In genomic region chr22:19576460-19577421, GRCh38 we compare ENCODE assay signal across 9 cellular contexts. TPM values are rescaled to one million over a fixed set of nuclear protein-coding genes. Genes with fewer than 3 reads are reported as not detected.
DNase-seq lines count a peak whose midpoint lies in the region; ATAC-seq and TF ChIP-seq lines count a peak whose summit lies in the region.
"Had no signal": no experiment of that assay in that cellular context is flagged by ENCODE, and none has a peak within 500 bp of the region (broad histone marks: within the 10 kb centered on the region; RNA-seq: fewer than 3 reads in every experiment).

No MANE protein-coding gene starts in this region.

- H3K9ac ChIP-seq in parathyroid adenoma, result no peak overlapping the region

- H3K36me3 Mint-ChIP-seq in WTC11, result no peaks in the 10 kb centered on the region

- no peaks in the 10 kb centered on the region for H3K9me3 Mint-ChIP-seq in WTC11

- H3K27me3 ChIP-seq in parathyroid adenoma (ENCODE audit: control insufficient read depth, insufficient read depth, low read length) (no peaks in the 10 kb centered on the region), body of pancreas (no peaks in the 10 kb centered on the region)
- H3K27me3 ChIP-seq: adrenal gland had no signal

- POLR2A ChIA-PET in WTC11 (lab: Charles Lee), result interaction anchor here (0.7 kb wide), 1 partner anchor 629 kb away, joined by 4 read pairs; no protein-coding TSS in a partner anchor

- no peak for TF ChIP-seq CTCF in WTC11 (IDR thresholded peaks at IDR 0.05)
- no peak for TF ChIP-seq CTCF in parathyroid adenoma (IDR thresholded peaks at IDR 0.05)
- TF ChIP-seq CTCF in body of pancreas (IDR thresholded peaks at IDR 0.05), result no peak

- H3K27ac ChIP-seq in parathyroid adenoma, result no peak overlapping the region
- no peak overlapping the region for H3K27ac ChIP-seq in substantia nigra (ENCODE audit: low read depth, low read length, poor library complexity, severe bottlenecking)
- H3K27ac ChIP-seq in body of pancreas, result no peak overlapping the region
- H3K27ac ChIP-seq: adrenal gland had no signal

- H3K4me1 ChIP-seq in parathyroid adenoma (no peaks in the 10 kb centered on the region), body of pancreas (no peaks in the 10 kb centered on the region)
- H3K4me1 ChIP-seq: adrenal gland had no signal

- intact Hi-C loops in body of pancreas (cut with DNase I), result no loop called here

- H3K4me3 ChIP-seq in parathyroid adenoma (ENCODE audit: low read depth, low read length), result no peak overlapping the region
- no peak overlapping the region for H3K4me3 ChIP-seq in body of pancreas
- H3K4me3 ChIP-seq: adrenal gland had no signal

- CTCF ChIA-PET in WTC11 (lab: Charles Lee), result interaction anchor here (0.6 to 2.9 kb wide), 13 partner anchors 11 to 147 kb away, joined by 3 to 40 read pairs (median 4); partner anchors contain the start of gene CLDN5

- H3K27me3 Mint-ChIP-seq in WTC11 (ENCODE audit: low read depth), result no peaks in the 10 kb centered on the region; the same call in 1 of the 2 replicates

- H3K4me1 Mint-ChIP-seq in WTC11, result peaks cover 10% of the 10 kb centered on the region

- no peak overlapping the region for H3K4me3 Mint-ChIP-seq in WTC11

- H3K79me2 ChIP-seq in parathyroid adenoma, result no peaks in the 10 kb centered on the region

- WGBS in body of pancreas, 2 donors, result 39 to 42% methylated on average over 14 to 16 of the region's 16 CpGs

- H2AFZ ChIP-seq in parathyroid adenoma, result peak overlapping the region; percentile 33

- DNase-seq in AG08395 (ENCODE audit: low spot score) (peak; percentile 61), WTC11 (ENCODE audit: low spot score) (no peak), dermis microvascular lymphatic vessel endothelial cell (ENCODE audit: low read depth in 2 of 2) (peak; percentile 71 to 92), substantia nigra (lab: John Stamatoyannopoulos, UW) (no peak), body of pancreas (no peak)

- H3K27ac Mint-ChIP-seq in WTC11, result no peak overlapping the region

- TF ChIP-seq POLR2A in body of pancreas (IDR thresholded peaks at IDR 0.05), result no peak

- no peak overlapping the region for H3K4me2 ChIP-seq in parathyroid adenoma (ENCODE audit: low read length)

- ATAC-seq in HG03095 (IDR thresholded peaks at IDR 0.05; ENCODE audit: unreplicated experiment), result peak; percentile 68
- peak; percentile 82 for ATAC-seq in WTC11
- ATAC-seq in GM21367 (IDR thresholded peaks at IDR 0.05; ENCODE audit: unreplicated experiment), result no peak
- ATAC-seq in body of pancreas, result no peak

- H3K36me3 ChIP-seq in parathyroid adenoma (ENCODE audit: control insufficient read depth, insufficient read depth, low read length), result no peaks in the 10 kb centered on the region
- no peaks in the 10 kb centered on the region for H3K36me3 ChIP-seq in body of pancreas (replicated peaks in 1 of 2; ENCODE audit: insufficient read depth in 1 of 2, low read depth in 2 of 2)
- H3K36me3 ChIP-seq: adrenal gland had no signal

- no peaks in the 10 kb centered on the region for H3K9me3 ChIP-seq in parathyroid adenoma (ENCODE audit: control insufficient read depth, low read length)
- H3K9me3 ChIP-seq in body of pancreas, result no peaks in the 10 kb centered on the region
- H3K9me3 ChIP-seq: adrenal gland had no signal

TF ChIP-seq in WTC11, 78 proteins besides CTCF, POLR2A, EP300 and RAD21:
- no peak for TF ChIP-seq ZNF219 (CRISPR knock-in tag; IDR thresholded peaks at IDR 0.05; ENCODE audit: borderline replicate concordance)
- TF ChIP-seq ETV6 (CRISPR knock-in tag; IDR thresholded peaks at IDR 0.05), result no peak
TF ChIP-seq in WTC11: peak in this region for 0.

RNA-seq across cellular contexts. Expression of gene CLDN5, which starts 52.5 kb away (rescaled TPM):
- total RNA-seq in WTC11 (2021) (1.0 to 1.9 TPM (median 1.5 TPM) in 3 replicates), dermis microvascular lymphatic vessel endothelial cell (560 and 793 TPM in 2 replicates), body of pancreas (10 to 100 TPM; 36.9 to 80.4 TPM)

Comparison
In these comparisons a context has a peak if more than half of its experiments do, and no peak if none do; other contexts are left out.
1. DNase-seq: peak in AG08395 (single experiment) and dermis microvascular lymphatic vessel endothelial cell (2 of 2); none in WTC11 (single experiment), substantia nigra (0 of 49) and body of pancreas (0 of 4).
2. ATAC-seq: peak in HG03095 (single experiment) and WTC11 (single experiment); none in GM21367 (single experiment) and body of pancreas (single experiment).
3. RNA of gene CLDN5, which starts 52.5 kb away (total RNA-seq): 560 to 793 TPM in dermis microvascular lymphatic vessel endothelial cell and 36.9 to 80.4 TPM in body of pancreas; 1.0 to 1.9 TPM in WTC11; every median in the first group is over 10 times any median in the second.